9 cellular contexts compared by ENCODE assay signal in the genomic region with DNA sequence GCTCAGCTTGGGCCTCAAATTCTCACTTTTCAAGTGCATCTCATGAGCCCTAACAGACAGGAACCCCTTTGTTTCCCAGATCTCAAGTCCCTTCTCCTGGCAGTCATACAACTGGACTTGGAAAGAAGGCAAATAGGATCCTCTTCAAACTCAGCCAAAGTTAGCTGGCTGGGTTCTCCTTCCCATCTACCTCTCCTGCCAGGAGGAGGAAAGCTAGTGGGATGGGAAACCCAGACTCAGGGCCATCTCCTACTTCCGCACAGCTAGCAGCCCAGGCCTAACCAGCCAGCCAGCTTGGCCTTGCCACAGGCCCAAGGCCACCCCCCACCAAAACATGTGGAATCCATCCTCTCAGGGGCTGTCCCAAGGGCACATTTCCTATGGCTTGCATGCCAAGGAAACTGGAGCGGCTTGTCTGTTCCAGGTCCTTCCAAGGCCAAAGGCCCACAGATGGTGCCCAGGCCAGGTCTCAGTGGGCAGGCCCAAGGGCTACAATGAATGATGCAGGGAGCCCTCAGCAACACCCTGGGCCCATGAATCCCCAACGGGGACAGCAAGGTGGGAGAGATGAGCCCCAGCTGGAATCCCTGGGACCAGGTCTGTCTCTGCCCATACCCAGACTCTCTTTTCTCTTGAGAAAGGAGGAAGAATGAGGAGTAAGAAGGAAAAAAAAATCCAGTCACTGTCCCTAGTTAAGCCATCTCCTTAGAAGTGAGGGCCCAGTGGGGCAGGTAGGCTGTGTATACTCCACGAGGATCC. TPM values are rescaled to one million over a fixed set of nuclear protein-coding genes. Genes with fewer than 3 reads are reported as not detected.
DNase-seq lines count a peak whose midpoint lies in the region; ATAC-seq, FAIRE-seq and TF ChIP-seq lines count a peak whose summit lies in the region.
"Had no signal": no experiment of that assay in that cellular context is flagged by ENCODE, and none has a peak within 500 bp of the region (broad histone marks: within the 10 kb centered on the region; RNA-seq: fewer than 3 reads in every experiment).

No MANE protein-coding gene starts in this region.

- peaks cover 4 to 9% of the 10 kb centered on the region in 2 donors for H3K36me3 Mint-ChIP-seq in activated T-cell treated with anti-CD3 and anti-CD28 coated beads, Interleukin-2, amount 50 U/mL, for 72 hours (ENCODE audit: insufficient read depth in 2 of 2)

- no peak for FAIRE-seq in small intestine (lab: Jason Lieb, UNC)

- peak overlapping the region; percentile 88 for H3K27ac Mint-ChIP-seq in activated T-cell treated with anti-CD3 and anti-CD28 coated beads, Interleukin-2, amount 50 U/mL, for 72 hours

- H3K9me3 ChIP-seq in HCT116 (ENCODE audit: control insufficient read depth in 1 of 2, insufficient read depth in 1 of 2, low read depth in 1 of 2, low read length in 2 of 2) (no peaks in the 10 kb centered on the region), small intestine (ENCODE audit: control insufficient read depth, low read depth) (no peaks in the 10 kb centered on the region)

- no peaks in the 10 kb centered on the region for H3K27me3 Mint-ChIP-seq in activated T-cell treated with anti-CD3 and anti-CD28 coated beads, Interleukin-2, amount 50 U/mL, for 72 hours (ENCODE audit: low read depth)

- H3K4me3 Mint-ChIP-seq in activated T-cell treated with anti-CD3 and anti-CD28 coated beads, Interleukin-2, amount 50 U/mL, for 72 hours = peak overlapping the region; percentile 97 to 99

- TF ChIP-seq RAD21 in HCT116 (IDR thresholded peaks at IDR 0.05; ENCODE audit: low read depth) = no peak

- no peaks in the 10 kb centered on the region for H4K20me1 ChIP-seq in HCT116 (ENCODE audit: insufficient read depth)

- H3K79me2 ChIP-seq in HCT116 (ENCODE audit: insufficient read depth, low read length) = peaks cover 60% of the 10 kb centered on the region

- H3K4me1 Mint-ChIP-seq in activated T-cell treated with anti-CD3 and anti-CD28 coated beads, Interleukin-2, amount 50 U/mL, for 72 hours (ENCODE audit: low read depth) = peaks cover 43% of the 10 kb centered on the region

- no peak for TF ChIP-seq POLR2A in HCT116 (IDR thresholded peaks at IDR 0.05; ENCODE audit: borderline replicate concordance, extremely low read depth, insufficient read depth, insufficient read length)

- H3K4me1 ChIP-seq in HCT116 (ENCODE audit: control insufficient read depth in 1 of 2, insufficient read depth in 2 of 2, low read length in 2 of 2) = peaks cover 40 to 46% of the 10 kb centered on the region in 2 experiments
- peaks cover 9 to 17% of the 10 kb centered on the region in 2 donors for H3K4me1 ChIP-seq in small intestine (ENCODE audit: control insufficient read depth in 2 of 2, insufficient read depth in 1 of 2, low read depth in 1 of 2, low read length in 1 of 2)

- RAD21 ChIA-PET in HCT116 (lab: Charles Lee; ENCODE audit: low non-redundant PET in 1 of 2, low total read pairs in 2 of 2, uncharacterized antibody in 2 of 2, unreplicated experiment in 2 of 2) = no interaction called here

- DNase-seq in HCT116 (ENCODE audit: low read depth, low spot score) (no peak), left ventricle myocardium superior (peak; percentile 60), small intestine (no peak), HEK293T (ENCODE audit: extremely low spot score) (no peak), SHP77 treated with DMSO at 0.1 percent for 48 hours (lab: John Stamatoyannopoulos, UW) (no peak), DMS79 treated with DMSO at 0.1 percent for 48 hours (lab: John Stamatoyannopoulos, UW) (no peak)
- DNase-seq in activated T-cell treated with anti-CD3 and anti-CD28 coated beads, Interleukin-2, amount 50 U/mL, for 72 hours = no peak
- DNase-seq in activated CD4-positive, CD25-positive, alpha-beta regulatory T cell treated with anti-CD3 and anti-CD28 coated beads, Interleukin-2, amount 50 U/mL, for 72 hours = no peak

- POLR2A ChIA-PET in HCT116 (lab: Charles Lee) = interaction anchor here (1.2 kb wide), 1 partner anchor 10 kb away, joined by 3 read pairs; no protein-coding TSS in a partner anchor
- POLR2A ChIA-PET in HEK293T (lab: Yijun Ruan, JAX) = interaction anchor here (0.9 to 9.1 kb wide), 4 partner anchors 9 to 93 kb away, joined by 3 to 67 read pairs (median 30); a partner anchor contains a TSS

- ATAC-seq in HCT116 (no peak), left ventricle myocardium superior (peak; percentile 1)
- no peak for ATAC-seq in activated T-cell treated with anti-CD3 and anti-CD28 coated beads, Interleukin-2, amount 50 U/mL, for 72 hours (replicated peaks in 1 of 2)

- H3K9me3 Mint-ChIP-seq in activated T-cell treated with anti-CD3 and anti-CD28 coated beads, Interleukin-2, amount 50 U/mL, for 72 hours = no peaks in the 10 kb centered on the region

- CTCF ChIA-PET in HCT116 (lab: Charles Lee) = interaction anchor here (1.3 to 1.9 kb wide), 2 partner anchors 8 to 25 kb away, joined by 6 to 7 read pairs; no protein-coding TSS in a partner anchor
- CTCF ChIA-PET in HEK293T (lab: Yijun Ruan, JAX) = no interaction called here

- H3K4me2 ChIP-seq in HCT116 (ENCODE audit: low read length) = peak overlapping the region; percentile 89

- H2AFZ ChIP-seq in HCT116 (ENCODE audit: low read depth, low read length, poor library complexity, severe bottlenecking) = no peak overlapping the region

- intact Hi-C loops in HCT116 (cut with micrococcal nuclease) (loop anchor here (5.0 kb wide), 1 partner anchor 218 kb away; a partner anchor contains a TSS), left ventricle myocardium superior (cut with micrococcal nuclease) (no loop called here)

- H3K27ac ChIP-seq in HCT116 (ENCODE audit: low read depth, low read length) (peak overlapping the region; percentile 96), small intestine (ENCODE audit: low read depth in 1 of 2, low read length in 1 of 2) (peak overlapping the region in 1 of 2 donors; percentile 93)

- WGBS in small intestine, 3 donors = 50 to 58% (median 56%) methylated on average over 4 of the region's 4 CpGs

- H3K27me3 ChIP-seq in HCT116 (ENCODE audit: insufficient read depth, low read length) (no peaks in the 10 kb centered on the region), small intestine (ENCODE audit: control insufficient read depth in 2 of 2, insufficient read depth in 2 of 2, low read length in 2 of 2) (no peaks in the 10 kb centered on the region)

- peak overlapping the region; percentile 92 to 95 for H3K4me3 ChIP-seq in HCT116 (replicated peaks in 1 of 2; ENCODE audit: low read depth in 1 of 2, low read length in 2 of 2)
- peak overlapping the region; percentile 16 to 99 for H3K4me3 ChIP-seq in small intestine (ENCODE audit: low read depth in 1 of 2, low read length in 2 of 2)

- BruUV-seq in HCT116 (replicated peaks; lab: Mats Ljungman, UMichigan) = no TSS peak

- H3K9ac ChIP-seq in HCT116 (ENCODE audit: low read length) = peak overlapping the region; percentile 98

- H3K36me3 ChIP-seq in HCT116 (ENCODE audit: control insufficient read depth in 1 of 2, insufficient read depth in 2 of 2, low read length in 2 of 2) = peaks cover 9 to 18% of the 10 kb centered on the region in 2 experiments; a peak in 3 of 4 replicates
- H3K36me3 ChIP-seq in small intestine (ENCODE audit: control insufficient read depth in 2 of 2, insufficient read depth in 2 of 2, low read length in 2 of 2) = no peaks in the 10 kb centered on the region

- no peak for TF ChIP-seq CTCF in HCT116 (IDR thresholded peaks at IDR 0.05 in 2 of 3, conservative IDR thresholded peaks at IDR 0.05 in 1 of 3; ENCODE audit: borderline replicate concordance in 1 of 3, insufficient read depth in 1 of 3, low read depth in 2 of 3, low read length in 2 of 3)

- no peaks in the 10 kb centered on the region for H3K9me2 ChIP-seq in HCT116 (ENCODE audit: insufficient read depth)

TF ChIP-seq in HCT116, 20 proteins besides CTCF, POLR2A, EP300 and RAD21 (continues in another document):
- TF ChIP-seq JUND (IDR thresholded peaks at IDR 0.05) = no peak

TF ChIP-seq in HEK293T, 16 proteins besides CTCF, POLR2A, EP300 and RAD21:
- TF ChIP-seq FOXA1 (IDR thresholded peaks at IDR 0.05) (no peak), LEF1 (IDR thresholded peaks at IDR 0.05; ENCODE audit: borderline replicate concordance) (no peak), CTBP1 (IDR thresholded peaks at IDR 0.05; ENCODE audit: borderline replicate concordance) (no peak), BHLHE40 (IDR thresholded peaks at IDR 0.05; ENCODE audit: borderline replicate concordance) (no peak), NFRKB (IDR thresholded peaks at IDR 0.05) (no peak), TARDBP (IDR thresholded peaks at IDR 0.05) (no peak), FOXM1 (IDR thresholded peaks at IDR 0.05; ENCODE audit: borderline replicate concordance) (no peak), ZNF384 (IDR thresholded peaks at IDR 0.05) (no peak)

RNA-seq across cellular contexts. Expression of a gene that starts 1.7 kb away (rescaled TPM):
- total RNA-seq in HCT116 (2021; ENCODE audit: unreplicated experiment) = 168 TPM
- 169 and 186 TPM in 2 replicates for polyA plus RNA-seq in HCT116 (2012)
- 100 to 1,000 TPM; 103 to 121 TPM for total RNA-seq in activated T-cell treated with anti-CD3 and anti-CD28 coated beads, Interleukin-2, amount 50 U/mL, for 72 hours
- 28.4 TPM for total RNA-seq in left ventricle myocardium superior
- 10 to 100 TPM; 44.0 to 95.3 (median 54.3) TPM for polyA plus RNA-seq in small intestine

RNA-seq across cellular contexts. Expression of a gene that starts 13.3 kb away (rescaled TPM):
- 70.9 TPM for total RNA-seq in HCT116 (2021; ENCODE audit: unreplicated experiment)
- polyA plus RNA-seq in HCT116 (2012) = 35.8 and 40.6 TPM in 2 replicates
- 10 to 100 TPM; 36.0 to 42.3 TPM for total RNA-seq in activated T-cell treated with anti-CD3 and anti-CD28 coated beads, Interleukin-2, amount 50 U/mL, for 72 hours
- 35.9 TPM for total RNA-seq in left ventricle myocardium superior
- 10 to 100 TPM; 13.9 to 23.9 (median 15.4) TPM for polyA plus RNA-seq in small intestine

RNA-seq across cellular contexts. Expression of a gene that starts 13.5 kb away (rescaled TPM):
- total RNA-seq in HCT116 (2021; ENCODE audit: unreplicated experiment) (193 TPM), left ventricle myocardium superior (141 TPM)
- 205 and 235 TPM in 2 replicates for polyA plus RNA-seq in HCT116 (2012)
- 100 to 1,000 TPM; 144 to 161 TPM for total RNA-seq in activated T-cell treated with anti-CD3 and anti-CD28 coated beads, Interleukin-2, amount 50 U/mL, for 72 hours
- 100 to 1,000 TPM; 135 to 180 (median 152) TPM for polyA plus RNA-seq in small intestine

RNA-seq across cellular contexts. Expression of a gene that starts 32.7 kb away (rescaled TPM):
- total RNA-seq in HCT116 (2021; ENCODE audit: unreplicated experiment) (not detected), left ventricle myocardium superior (not detected)
- polyA plus RNA-seq in HCT116 (2012) = 0.05 and 0.31 TPM in 2 replicates
- total RNA-seq in activated T-cell treated with anti-CD3 and anti-CD28 coated beads, Interleukin-2, amount 50 U/mL, for 72 hours = not detected
- not detected for polyA plus RNA-seq in small intestine
- total RNA-seq: NCI-H460 had no signal

RNA-seq across cellular contexts. Expression of a gene that starts 41.0 kb away (rescaled TPM):
- total RNA-seq in HCT116 (2021; ENCODE audit: unreplicated experiment) (not detected), left ventricle myocardium superior (not detected)
- polyA plus RNA-seq in HCT116 (2012) = 0.06 TPM in 1 of 2 replicates, not detected in the other
- total RNA-seq in activated T-cell treated with anti-CD3 and anti-CD28 coated beads, Interleukin-2, amount 50 U/mL, for 72 hours = not detected
- not detected for polyA plus RNA-seq in small intestine
- total RNA-seq: NCI-H460 had no signal
